In the genomic region with DNA sequence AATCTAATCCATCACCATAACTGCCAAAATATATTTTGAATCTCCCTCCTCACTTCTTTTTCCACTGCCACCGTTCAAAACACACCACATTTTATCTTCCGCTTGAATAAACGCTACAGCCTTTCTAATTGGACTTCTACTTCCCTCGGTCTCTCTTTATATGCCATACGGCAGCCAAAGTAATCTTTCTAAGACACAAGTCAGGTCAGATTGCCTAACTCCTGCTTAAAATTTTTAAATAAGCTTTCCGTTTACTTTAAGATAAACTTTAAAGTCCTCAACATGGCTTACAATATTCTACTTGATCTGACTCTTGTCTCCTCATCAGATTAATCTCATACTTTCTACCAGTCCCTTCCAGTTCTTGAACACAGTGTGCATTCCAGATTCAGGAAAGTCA, we compare ENCODE assay signal across 14 cellular contexts.
"Had no signal": no experiment of that assay in that cellular context is flagged by ENCODE, and none has a peak within 500 bp of the region (broad histone marks: within the 10 kb centered on the region; RNA-seq: fewer than 3 reads in every experiment).

No MANE protein-coding gene starts in this region.

- H3K27ac ChIP-seq: pancreas, uterus had no signal

- H3K27me3 ChIP-seq: pancreas, stomach, uterus had no signal

- ATAC-seq: effector memory CD8-positive, alpha-beta T cell; left lobe of liver had no signal

- H3K4me3 ChIP-seq: pancreas, stomach, uterus had no signal

- H3K27ac Mint-ChIP-seq: activated B cell treated with CpG ODN at 0.5 μM for 24 hours; effector memory CD8-positive, alpha-beta T cell; T-helper 1 cell treated with Interleukin-12 subunit alpha and Interleukin-12 subunit beta and Interleukin-4 antibody, amounts not matched to agents 30 μg/mL and 1 μg/mL, for 36 hours had no signal

- H3K27me3 Mint-ChIP-seq: activated B cell treated with CpG ODN at 0.5 μM for 24 hours; activated CD4-positive, alpha-beta T cell treated with anti-CD3 and anti-CD28 coated beads, Interleukin-2, amount 10 ng/mL, durations not matched to agents 7 days and 5 days; effector memory CD8-positive, alpha-beta T cell had no signal

- H3K9me3 Mint-ChIP-seq: activated B cell treated with CpG ODN at 0.5 μM for 24 hours; effector memory CD8-positive, alpha-beta T cell; T-helper 1 cell treated with Interleukin-12 subunit alpha and Interleukin-12 subunit beta and Interleukin-4 antibody, amounts not matched to agents 30 μg/mL and 1 μg/mL, for 36 hours had no signal

- H3K36me3 ChIP-seq: pancreas, uterus had no signal

- H3K4me3 Mint-ChIP-seq: activated B cell treated with CpG ODN at 0.5 μM for 24 hours; activated CD4-positive, alpha-beta T cell treated with anti-CD3 and anti-CD28 coated beads, Interleukin-2, amount 10 ng/mL, durations not matched to agents 7 days and 5 days; T-helper 1 cell treated with Interleukin-12 subunit alpha and Interleukin-12 subunit beta and Interleukin-4 antibody, amounts not matched to agents 30 μg/mL and 1 μg/mL, for 36 hours had no signal

- DNase-seq: activated B cell treated with CpG ODN at 0.5 μM for 24 hours; activated CD4-positive, alpha-beta T cell treated with anti-CD3 and anti-CD28 coated beads, Interleukin-2, amount 10 ng/mL, durations not matched to agents 7 days and 5 days; activated gamma-delta T cell treated with Interleukin-2 at 50 U/mL for 16 hours; activated T-cell treated with anti-CD3 and anti-CD28 coated beads, Interleukin-2, amount 50 U/mL, for 48 hours; caudate nucleus; effector memory CD8-positive, alpha-beta T cell; erythroblast; mesenchymal stem cell; pancreas; stimulated activated CD4-positive, alpha-beta T cell treated with anti-CD3 and anti-CD28 coated beads, Interleukin-15, amount 100 ng/mL, for 24 hours; stomach; uterus had no signal
